ENCODE assay signal across 15 cellular contexts in genomic region chr5:88172847-88173758, GRCh38.
DNase-seq lines count a peak whose midpoint lies in the region; ATAC-seq, FAIRE-seq and TF ChIP-seq lines count a peak whose summit lies in the region.
"Had no signal": no experiment of that assay in that cellular context is flagged by ENCODE, and none has a peak within 500 bp of the region (broad histone marks: within the 10 kb centered on the region; RNA-seq: fewer than 3 reads in every experiment).

No MANE protein-coding gene starts in this region.

- H3K27me3 ChIP-seq in Karpas-422 (ENCODE audit: low read length) (no peaks in the 10 kb centered on the region), GM12878 (replicated peaks in 1 of 2; ENCODE audit: control insufficient read depth in 2 of 2, insufficient read depth in 2 of 2, low read length in 1 of 2) (no peaks in the 10 kb centered on the region), mesendoderm (ENCODE audit: insufficient read depth, low read length, poor library complexity) (no peaks in the 10 kb centered on the region)

- no peak for TF ChIP-seq RAD21 in GM12878 (IDR thresholded peaks at IDR 0.05; ENCODE audit: insufficient read depth, low read depth, low read length)

- H2BK120ac ChIP-seq in mesendoderm (ENCODE audit: low read depth, low read length), result no peak overlapping the region

- 38% methylated on average over 14 of the region's 14 CpGs for WGBS in GM12878 (ENCODE audit: insufficient coverage, insufficient replicate concordance, low lambda C conversion rate, missing lambda C conversion rate)
- no CpG with 5 or more reads among the region's 14 CpGs for WGBS in mesendoderm (ENCODE audit: extremely low coverage, insufficient coverage, low lambda C conversion rate)

- no peaks in the 10 kb centered on the region for H3K79me1 ChIP-seq in mesendoderm (ENCODE audit: low read length)

- H3K9ac ChIP-seq in Karpas-422 (ENCODE audit: low read length), result no peak overlapping the region
- H3K9ac ChIP-seq in GM12878 (ENCODE audit: control insufficient read depth, insufficient read depth, low read length), result no peak overlapping the region
- no peak overlapping the region for H3K9ac ChIP-seq in mesendoderm (ENCODE audit: low read length)

- peaks cover 12 to 43% (median 19%) of the 10 kb centered on the region in 9 donors for H3K9me3 Mint-ChIP-seq in naive thymus-derived CD8-positive, alpha-beta T cell
- H3K9me3 Mint-ChIP-seq in activated naive CD8-positive, alpha-beta T cell treated with anti-CD3 and anti-CD28 coated beads for 36 hours, result peaks cover 6% of the 10 kb centered on the region

- TF ChIP-seq EP300 in GM12878 (IDR thresholded peaks at IDR 0.05; ENCODE audit: borderline replicate concordance in 1 of 2, control insufficient read depth in 1 of 2, low read depth in 2 of 2, low read length in 2 of 2), result no peak

- H3K27ac Mint-ChIP-seq in naive thymus-derived CD8-positive, alpha-beta T cell, result no peak overlapping the region
- no peak overlapping the region for H3K27ac Mint-ChIP-seq in activated naive CD8-positive, alpha-beta T cell treated with anti-CD3 and anti-CD28 coated beads for 36 hours

- peak overlapping the region; percentile 67 for H3K56ac ChIP-seq in mesendoderm (ENCODE audit: low read length)

- H3K4me3 Mint-ChIP-seq in naive thymus-derived CD8-positive, alpha-beta T cell, result no peak overlapping the region
- no peak overlapping the region for H3K4me3 Mint-ChIP-seq in activated naive CD8-positive, alpha-beta T cell treated with anti-CD3 and anti-CD28 coated beads for 36 hours

- no peak for TF ChIP-seq POLR2A in GM12878 (IDR thresholded peaks at IDR 0.05; ENCODE audit: low read depth, low read length)

- RAD21 ChIA-PET in GM12878 (lab: Charles Lee; ENCODE audit: unreplicated experiment), result no interaction called here

- TF ChIP-seq CTCF in GM12878 (IDR thresholded peaks at IDR 0.05 in 2 of 3, conservative IDR thresholded peaks at IDR 0.05 in 1 of 3; ENCODE audit: control insufficient read depth in 2 of 3, extremely low read depth in 1 of 3, insufficient read depth in 1 of 3, low read depth in 3 of 3, low read length in 3 of 3), result no peak

- H4K20me1 ChIP-seq in Karpas-422 (ENCODE audit: insufficient read depth, low read depth, low read length) (no peaks in the 10 kb centered on the region), GM12878 (ENCODE audit: control insufficient read depth, insufficient read depth) (no peaks in the 10 kb centered on the region)

- H3K9me3 ChIP-seq in Karpas-422 (ENCODE audit: low read length) (no peaks in the 10 kb centered on the region), GM12878 (replicated peaks; ENCODE audit: control insufficient read depth, insufficient read depth, low read length) (no peaks in the 10 kb centered on the region; the same call in 2 of the 3 replicates)

- CTCF ChIA-PET in GM12878 (lab: Yijun Ruan, JAX), result interaction anchor here (1.0 kb wide), 1 partner anchor 10 kb away, joined by 3 read pairs; no protein-coding TSS in a partner anchor

- no peak for ATAC-seq in GM12878
- ATAC-seq in left ventricle myocardium superior, result no peak
- ATAC-seq in naive thymus-derived CD8-positive, alpha-beta T cell, result no peak
- ATAC-seq in GM18907 (IDR thresholded peaks at IDR 0.05; ENCODE audit: unreplicated experiment), result no peak

- H3K79me2 ChIP-seq in Karpas-422 (ENCODE audit: low read length) (no peaks in the 10 kb centered on the region), GM12878 (ENCODE audit: control insufficient read depth, insufficient read depth, low read length) (no peaks in the 10 kb centered on the region), mesendoderm (ENCODE audit: control insufficient read depth, insufficient read depth, low read length) (no peaks in the 10 kb centered on the region)

- POLR2A ChIA-PET in GM12878 (lab: Charles Lee), result interaction anchor here (0.7 kb wide), 1 partner anchor 11 kb away, joined by 3 read pairs; no protein-coding TSS in a partner anchor
- POLR2A ChIA-PET in naive thymus-derived CD8-positive, alpha-beta T cell (lab: Charles Lee), result no interaction called here

- DNase-seq in ELF-1 (ENCODE audit: low read depth, low spot score) (peak; percentile 83), Karpas-422 (peak; percentile 16), GM12878 (ENCODE audit: low read depth, low spot score) (no peak), mesendoderm (peak; percentile 59), left ventricle myocardium superior (no peak)
- DNase-seq in naive thymus-derived CD8-positive, alpha-beta T cell, result no peak
- no peak for DNase-seq in activated naive CD8-positive, alpha-beta T cell treated with anti-CD3 and anti-CD28 coated beads for 36 hours
- DNase-seq: activated CD4-positive, alpha-beta T cell treated with anti-CD3 and anti-CD28 coated beads for 48 hours; caudate nucleus; DMS79 treated with DMSO at 0.1 percent for 48 hours; NCI-H1092 treated with DMSO at 0.1 percent for 48 hours; NCI-H446 had no signal

- no peak overlapping the region for H2BK15ac ChIP-seq in mesendoderm (replicated peaks; ENCODE audit: low read depth)

- intact Hi-C loops in GM12878 (cut with micrococcal nuclease; ENCODE audit: unreplicated experiment) (no loop called here), left ventricle myocardium superior (cut with micrococcal nuclease) (no loop called here)

- H3K23ac ChIP-seq in mesendoderm (ENCODE audit: low read length), result no peak overlapping the region

- SMC1A ChIA-PET in GM12878 (lab: Charles Lee; ENCODE audit: uncharacterized antibody, unreplicated experiment), result no interaction called here

- H3K4ac ChIP-seq in mesendoderm (ENCODE audit: low read depth, low read length), result peak overlapping the region; percentile 26

- no peak overlapping the region for H3K4me3 ChIP-seq in Karpas-422 (ENCODE audit: low read length)
- no peak overlapping the region for H3K4me3 ChIP-seq in GM12878
- H3K4me3 ChIP-seq in mesendoderm (ENCODE audit: low read length), result no peak overlapping the region

- FAIRE-seq in GM12878 (lab: Jason Lieb, UNC), result no peak
- FAIRE-seq: GM12892 had no signal

- H3K4me2 ChIP-seq in Karpas-422 (ENCODE audit: low read depth, low read length, poor library complexity, severe bottlenecking), result no peak overlapping the region
- no peak overlapping the region for H3K4me2 ChIP-seq in GM12878 (ENCODE audit: control insufficient read depth, insufficient read depth)
- H3K4me2 ChIP-seq in mesendoderm (ENCODE audit: low read length), result no peak overlapping the region

- H3K27me3 Mint-ChIP-seq in naive thymus-derived CD8-positive, alpha-beta T cell, result peaks cover 33 to 46% (median 34%) of the 10 kb centered on the region in 5 donors
- H3K27me3 Mint-ChIP-seq in activated naive CD8-positive, alpha-beta T cell treated with anti-CD3 and anti-CD28 coated beads for 36 hours, result peaks cover 41% of the 10 kb centered on the region

- no peaks in the 10 kb centered on the region for H3K9me2 ChIP-seq in Karpas-422 (replicated peaks; ENCODE audit: insufficient read depth, low read length)

- H4K5ac ChIP-seq in mesendoderm (ENCODE audit: low read length), result peak overlapping the region; percentile 71

- in situ Hi-C loops in GM12878 (cut with MboI), result no loop called here

- no peak overlapping the region for H2BK5ac ChIP-seq in mesendoderm (ENCODE audit: low read length)

- H3K18ac ChIP-seq in mesendoderm (ENCODE audit: low read length), result no peak overlapping the region

- no peak overlapping the region for H4K8ac ChIP-seq in mesendoderm (ENCODE audit: low read depth, low read length)

- H2AFZ ChIP-seq in Karpas-422 (ENCODE audit: low read length), result no peak overlapping the region
- no peak overlapping the region for H2AFZ ChIP-seq in GM12878 (ENCODE audit: control insufficient read depth, low read depth, low read length)

- no TSS peak for BruUV-seq in GM12878 (replicated peaks; lab: Mats Ljungman, UMichigan)

- H3K27ac ChIP-seq in Karpas-422 (ENCODE audit: low read length), result no peak overlapping the region
- no peak overlapping the region for H3K27ac ChIP-seq in GM12878 (ENCODE audit: control insufficient read depth, insufficient read depth)
- no peak overlapping the region for H3K27ac ChIP-seq in mesendoderm (ENCODE audit: low read depth, low read length)
- H3K27ac ChIP-seq: RWPE1 had no signal

- H3K36me3 ChIP-seq in Karpas-422 (ENCODE audit: insufficient read depth, low read length) (no peaks in the 10 kb centered on the region), GM12878 (ENCODE audit: control insufficient read depth in 2 of 2, insufficient read depth in 2 of 2, low read length in 1 of 2) (no peaks in the 10 kb centered on the region), mesendoderm (ENCODE audit: control insufficient read depth, insufficient read depth, low read length) (no peaks in the 10 kb centered on the region)

- no peak overlapping the region for H2AK5ac ChIP-seq in mesendoderm (ENCODE audit: low read length)

- peaks cover 0 to 1% (median 0%) of the 10 kb centered on the region in 4 donors for H3K4me1 Mint-ChIP-seq in naive thymus-derived CD8-positive, alpha-beta T cell
- no peaks in the 10 kb centered on the region for H3K4me1 Mint-ChIP-seq in activated naive CD8-positive, alpha-beta T cell treated with anti-CD3 and anti-CD28 coated beads for 36 hours

- H3K36me3 Mint-ChIP-seq in naive thymus-derived CD8-positive, alpha-beta T cell, result peaks cover 0 to 20% (median 8%) of the 10 kb centered on the region in 3 donors
- H3K36me3 Mint-ChIP-seq in activated naive CD8-positive, alpha-beta T cell treated with anti-CD3 and anti-CD28 coated beads for 36 hours, result no peaks in the 10 kb centered on the region

- peaks cover 2% of the 10 kb centered on the region; the same call in 1 of the 2 replicates for H3K4me1 ChIP-seq in Karpas-422 (ENCODE audit: low read length)
- H3K4me1 ChIP-seq in GM12878 (ENCODE audit: control insufficient read depth, insufficient read depth, low read length), result no peaks in the 10 kb centered on the region
- H3K4me1 ChIP-seq in mesendoderm (ENCODE audit: control insufficient read depth, low read depth, low read length), result peaks cover 4% of the 10 kb centered on the region

TF ChIP-seq in GM12878, 131 proteins besides CTCF, POLR2A, EP300 and RAD21 (continues in another document):
- 0 out of 2 replicates have a peak, but pooled peaks have one; percentile 26 for TF ChIP-seq FOXK2 (IDR thresholded peaks at IDR 0.05)
- TF ChIP-seq CBFB (IDR thresholded peaks at IDR 0.05; ENCODE audit: low read depth), result no peak

Comparison
In these comparisons a context has a peak if more than half of its experiments do, and no peak if none do; other contexts are left out.
1. DNase-seq: peak in ELF-1 (single experiment), Karpas-422 (single experiment) and mesendoderm (single experiment); none in GM12878 (single experiment), left ventricle myocardium superior (single experiment), naive thymus-derived CD8-positive, alpha-beta T cell (0 of 10) and activated naive CD8-positive, alpha-beta T cell treated with anti-CD3 and anti-CD28 coated beads for 36 hours (single experiment).